ENCODE assay signal across 18 cellular contexts in the genomic region with DNA sequence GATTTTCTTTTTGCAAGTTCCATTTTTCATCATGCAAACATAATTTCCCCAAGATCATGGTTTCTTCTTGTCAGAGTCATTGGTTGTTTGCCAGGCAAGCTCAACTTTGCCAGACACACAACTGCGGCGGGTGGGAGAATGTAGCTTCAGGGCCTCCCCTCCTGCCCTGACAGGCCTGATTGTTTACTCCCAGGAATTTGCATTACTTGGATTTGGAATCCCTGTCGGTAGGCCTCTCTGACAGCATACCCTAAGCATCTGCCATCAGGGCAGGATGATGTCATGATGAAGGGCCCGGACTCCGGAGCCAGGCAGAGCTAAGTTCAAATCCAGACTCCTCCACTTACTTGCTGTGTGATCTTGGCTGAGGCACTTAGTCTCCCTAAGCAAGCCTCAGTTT. TPM values are rescaled to one million over a fixed set of nuclear protein-coding genes. Genes with fewer than 3 reads are reported as not detected.
DNase-seq lines count a peak whose midpoint lies in the region; ATAC-seq, FAIRE-seq and TF ChIP-seq lines count a peak whose summit lies in the region.
"Had no signal": no experiment of that assay in that cellular context is flagged by ENCODE, and none has a peak within 500 bp of the region (broad histone marks: within the 10 kb centered on the region; RNA-seq: fewer than 3 reads in every experiment).

No MANE protein-coding gene starts in this region.

- H3K4me1 Mint-ChIP-seq in stimulated activated naive B cell treated with anti-CD40 and anti-IgM and Interleukin-4, amounts not matched to agents 10 μg/mL and 1 μg/mL and 100 μg/mL, for 72 hours, result peaks cover 26 to 50% of the 10 kb centered on the region in 2 donors

- H3K36me3 Mint-ChIP-seq in stimulated activated naive B cell treated with anti-CD40 and anti-IgM and Interleukin-4, amounts not matched to agents 10 μg/mL and 1 μg/mL and 100 μg/mL, for 72 hours, result peaks cover 0 to 3% of the 10 kb centered on the region in 2 donors

- no peak for TF ChIP-seq CTCF in fibroblast of villous mesenchyme (IDR thresholded peaks at IDR 0.05; ENCODE audit: insufficient read depth, low read depth, low read length)

- H3K4me3 Mint-ChIP-seq in stimulated activated naive B cell treated with anti-CD40 and anti-IgM and Interleukin-4, amounts not matched to agents 10 μg/mL and 1 μg/mL and 100 μg/mL, for 72 hours, result no peak overlapping the region
- H3K4me3 Mint-ChIP-seq: nephron had no signal

- no peak for FAIRE-seq in H54 (lab: Jason Lieb, UNC)
- FAIRE-seq: TTC549 had no signal

- H3K4me1 ChIP-seq in adipocyte (ENCODE audit: control insufficient read depth, insufficient read depth, low read length), result peaks cover 3% of the 10 kb centered on the region

- no peaks in the 10 kb centered on the region for H3K9me3 ChIP-seq in adipocyte (ENCODE audit: control insufficient read depth, low read length)
- H3K9me3 ChIP-seq: gastroesophageal sphincter had no signal

- H3K9me3 Mint-ChIP-seq in stimulated activated naive B cell treated with anti-CD40 and anti-IgM and Interleukin-4, amounts not matched to agents 10 μg/mL and 1 μg/mL and 100 μg/mL, for 72 hours, result no peaks in the 10 kb centered on the region
- H3K9me3 Mint-ChIP-seq: nephron had no signal

- no peak for ATAC-seq in stimulated activated naive B cell treated with anti-CD40 and anti-IgM and Interleukin-4, amounts not matched to agents 10 μg/mL and 1 μg/mL and 100 μg/mL, for 72 hours (replicated peaks)
- ATAC-seq: gastroesophageal sphincter, left colon, Right ventricle myocardium inferior, sciatic nerve had no signal

- no peaks in the 10 kb centered on the region for H3K27me3 ChIP-seq in adipocyte (replicated peaks; ENCODE audit: control insufficient read depth, insufficient read depth, low read length)
- H3K27me3 ChIP-seq: gastroesophageal sphincter had no signal

- peak; percentile 78 for DNase-seq in H54 (ENCODE audit: insufficient read length, low spot score)
- DNase-seq in adipocyte (ENCODE audit: low read depth), result peak; percentile 79
- peak; percentile 89 for DNase-seq in fibroblast of villous mesenchyme (ENCODE audit: low read depth)
- no peak for DNase-seq in stimulated activated naive B cell treated with anti-CD40 and anti-IgM and Interleukin-4, amounts not matched to agents 10 μg/mL and 1 μg/mL and 100 μg/mL, for 72 hours
- no peak for DNase-seq in COLO829 (ENCODE audit: low spot score)
- no peak for DNase-seq in HuH-7 (ENCODE audit: low spot score)
- DNase-seq in NCI-H2081 (lab: John Stamatoyannopoulos, UW), result no peak
- DNase-seq: activated naive CD4-positive, alpha-beta T cell treated with anti-CD3 and anti-CD28 coated beads, Interleukin-2, amount 50 U/mL, for 16 hours; H7; left colon; NCI-H1092 treated with DMSO at 0.1 percent for 48 hours; substantia nigra had no signal

- H3K9ac ChIP-seq in adipocyte (ENCODE audit: low read length), result no peak overlapping the region

- H3K27ac Mint-ChIP-seq in stimulated activated naive B cell treated with anti-CD40 and anti-IgM and Interleukin-4, amounts not matched to agents 10 μg/mL and 1 μg/mL and 100 μg/mL, for 72 hours, result peak overlapping the region; percentile 42
- H3K27ac Mint-ChIP-seq: nephron had no signal

- H3K36me3 ChIP-seq in adipocyte (ENCODE audit: control insufficient read depth, insufficient read depth, low read length, severe bottlenecking), result no peaks in the 10 kb centered on the region
- H3K36me3 ChIP-seq: gastroesophageal sphincter had no signal

- TF ChIP-seq POLR2A in H54 (IDR thresholded peaks at IDR 0.05; ENCODE audit: low read depth, low read length), result no peak

- no peaks in the 10 kb centered on the region for H3K27me3 Mint-ChIP-seq in stimulated activated naive B cell treated with anti-CD40 and anti-IgM and Interleukin-4, amounts not matched to agents 10 μg/mL and 1 μg/mL and 100 μg/mL, for 72 hours

- H3K4me3 ChIP-seq in adipocyte (ENCODE audit: low read length), result no peak overlapping the region
- no peak overlapping the region for H3K4me3 ChIP-seq in fibroblast of villous mesenchyme (ENCODE audit: low read depth, low read length)
- H3K4me3 ChIP-seq: gastroesophageal sphincter had no signal

RNA-seq across cellular contexts. Expression of a gene that starts 15.0 kb away (rescaled TPM):
- total RNA-seq in fibroblast of villous mesenchyme, result 1,744 and 3,299 TPM in 2 replicates

RNA-seq across cellular contexts. Expression of a gene that starts 21.8 kb away (rescaled TPM):
- 0.32 and 3.0 TPM in 2 replicates for total RNA-seq in fibroblast of villous mesenchyme
- total RNA-seq: chondrocyte had no signal

Comparison
In these comparisons a context has a peak if more than half of its experiments do, and no peak if none do; other contexts are left out.
1. DNase-seq: peak in H54 (single experiment), adipocyte (single experiment) and fibroblast of villous mesenchyme (single experiment); none in stimulated activated naive B cell treated with anti-CD40 and anti-IgM and Interleukin-4, amounts not matched to agents 10 μg/mL and 1 μg/mL and 100 μg/mL, for 72 hours (single experiment), COLO829 (single experiment), HuH-7 (single experiment) and NCI-H2081 (0 of 2).